1 cellular context compared by ENCODE assay signal in the genomic region with DNA sequence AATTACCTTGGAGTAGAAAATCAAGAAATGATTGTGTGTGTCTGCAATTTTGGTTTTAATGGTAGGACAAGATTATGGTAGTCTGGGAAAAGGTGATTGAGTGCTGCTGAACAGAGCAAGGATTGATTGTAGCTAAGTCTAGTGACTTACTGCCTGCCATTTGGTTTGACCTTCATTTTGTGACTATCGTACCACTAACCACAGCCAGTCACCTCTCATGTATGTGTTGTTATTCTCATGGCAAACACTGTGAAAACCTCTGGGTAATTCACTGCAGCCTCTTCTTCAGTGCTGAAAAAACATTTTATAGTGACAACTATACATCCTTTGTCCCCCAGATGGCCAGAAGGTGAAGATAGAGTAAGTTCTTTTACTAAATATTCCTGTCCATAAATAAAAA.
TF ChIP-seq lines count a peak whose summit lies in the region.

No MANE protein-coding gene starts in this region.

TF ChIP-seq in SK-N-SH, 30 proteins besides CTCF, POLR2A, EP300 and RAD21 (continued from another document):
- TF ChIP-seq, protein P1, sequence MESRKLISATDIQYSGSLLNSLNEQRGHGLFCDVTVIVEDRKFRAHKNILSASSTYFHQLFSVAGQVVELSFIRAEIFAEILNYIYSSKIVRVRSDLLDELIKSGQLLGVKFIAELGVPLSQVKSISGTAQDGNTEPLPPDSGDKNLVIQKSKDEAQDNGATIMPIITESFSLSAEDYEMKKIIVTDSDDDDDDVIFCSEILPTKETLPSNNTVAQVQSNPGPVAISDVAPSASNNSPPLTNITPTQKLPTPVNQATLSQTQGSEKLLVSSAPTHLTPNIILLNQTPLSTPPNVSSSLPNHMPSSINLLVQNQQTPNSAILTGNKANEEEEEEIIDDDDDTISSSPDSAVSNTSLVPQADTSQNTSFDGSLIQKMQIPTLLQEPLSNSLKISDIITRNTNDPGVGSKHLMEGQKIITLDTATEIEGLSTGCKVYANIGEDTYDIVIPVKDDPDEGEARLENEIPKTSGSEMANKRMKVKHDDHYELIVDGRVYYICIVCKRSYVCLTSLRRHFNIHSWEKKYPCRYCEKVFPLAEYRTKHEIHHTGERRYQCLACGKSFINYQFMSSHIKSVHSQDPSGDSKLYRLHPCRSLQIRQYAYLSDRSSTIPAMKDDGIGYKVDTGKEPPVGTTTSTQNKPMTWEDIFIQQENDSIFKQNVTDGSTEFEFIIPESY (IDR thresholded peaks at IDR 0.05; ENCODE audit: borderline replicate concordance, low read depth): no peak
- TF ChIP-seq FOXJ3 (CRISPR knock-in tag; IDR thresholded peaks at IDR 0.05) (no peak), FOSL2 (IDR thresholded peaks at IDR 0.05; ENCODE audit: borderline replicate concordance, low read depth) (no peak), CHD2 (IDR thresholded peaks at IDR 0.05; ENCODE audit: low read length, partially characterized antibody) (no peak), NRF1 (IDR thresholded peaks at IDR 0.05; ENCODE audit: low read depth, low read length) (no peak), TCF12 (IDR thresholded peaks at IDR 0.05) (no peak), GATA2 (CRISPR knock-in tag; IDR thresholded peaks at IDR 0.05) (no peak)
- TF ChIP-seq, protein P2, sequence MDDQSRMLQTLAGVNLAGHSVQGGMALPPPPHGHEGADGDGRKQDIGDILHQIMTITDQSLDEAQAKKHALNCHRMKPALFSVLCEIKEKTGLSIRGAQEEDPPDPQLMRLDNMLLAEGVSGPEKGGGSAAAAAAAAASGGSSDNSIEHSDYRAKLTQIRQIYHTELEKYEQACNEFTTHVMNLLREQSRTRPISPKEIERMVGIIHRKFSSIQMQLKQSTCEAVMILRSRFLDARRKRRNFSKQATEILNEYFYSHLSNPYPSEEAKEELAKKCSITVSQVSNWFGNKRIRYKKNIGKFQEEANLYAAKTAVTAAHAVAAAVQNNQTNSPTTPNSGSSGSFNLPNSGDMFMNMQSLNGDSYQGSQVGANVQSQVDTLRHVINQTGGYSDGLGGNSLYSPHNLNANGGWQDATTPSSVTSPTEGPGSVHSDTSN (IDR thresholded peaks at IDR 0.05): no peak
